ENCODE assay signal across 2 cellular contexts in genomic region chr17:8745586-8746500, GRCh38.
A peak's percentile ranks its signal among the peaks of the same experiment; 100 is the strongest.
TF ChIP-seq lines count a peak whose summit lies in the region.

No MANE protein-coding gene starts in this region.

TF ChIP-seq in IMR-90, 13 proteins besides CTCF, POLR2A, EP300 and RAD21:
- TF ChIP-seq CEBPB (IDR thresholded peaks at IDR 0.05; ENCODE audit: low read depth, low read length), result no peak
- TF ChIP-seq SMC3 (IDR thresholded peaks at IDR 0.05; ENCODE audit: low read depth, low read length), result peak; percentile 69
- TF ChIP-seq RFX5 (IDR thresholded peaks at IDR 0.05; ENCODE audit: low read depth, low read length), result no peak
- TF ChIP-seq MAFK (IDR thresholded peaks at IDR 0.05; ENCODE audit: low read depth, low read length), result no peak
- no peak for TF ChIP-seq FOS (IDR thresholded peaks at IDR 0.05; ENCODE audit: low read depth, low read length)
- TF ChIP-seq MXI1 (IDR thresholded peaks at IDR 0.05; ENCODE audit: borderline replicate concordance, low read depth, low read length), result no peak
- TF ChIP-seq NFE2L2 (IDR thresholded peaks at IDR 0.05; ENCODE audit: low read depth, low read length), result no peak
- TF ChIP-seq CHD1 (IDR thresholded peaks at IDR 0.05; ENCODE audit: low read depth, low read length), result no peak
- TF ChIP-seq MAZ (IDR thresholded peaks at IDR 0.05; ENCODE audit: borderline replicate concordance, low read depth, low read length), result peak; percentile 42; the same call in 1 of the 2 replicates
- TF ChIP-seq ELK1 (IDR thresholded peaks at IDR 0.05; ENCODE audit: borderline replicate concordance, low read depth, low read length), result no peak
- no peak for TF ChIP-seq RCOR1 (IDR thresholded peaks at IDR 0.05; ENCODE audit: insufficient replicate concordance, low read length)
- TF ChIP-seq BHLHE40 (IDR thresholded peaks at IDR 0.05; ENCODE audit: low read depth, low read length), result no peak
- no peak for TF ChIP-seq USF2 (IDR thresholded peaks at IDR 0.05; ENCODE audit: low read depth, low read length)

TF ChIP-seq in K562, 482 proteins besides CTCF, POLR2A, EP300 and RAD21:
- TF ChIP-seq MAZ (CRISPR knock-in tag; conservative IDR thresholded peaks at IDR 0.05 in 1 of 2, IDR thresholded peaks at IDR 0.05 in 1 of 2) (peak; percentile 55 to 74; a peak in 3 of 4 replicates), CREB3 (tag; conservative IDR thresholded peaks at IDR 0.05; ENCODE audit: low read depth) (no peak), NRF1 (conservative IDR thresholded peaks at IDR 0.05 in 1 of 2, IDR thresholded peaks at IDR 0.05 in 1 of 2) (peak; percentile 31 to 51; a peak in 3 of 4 replicates), ADNP (tag; IDR thresholded peaks at IDR 0.05) (0 out of 2 replicates have a peak, but pooled peaks have one; percentile 4), E2F6 (IDR thresholded peaks at IDR 0.05; ENCODE audit: borderline replicate concordance in 1 of 2, extremely low read depth in 1 of 2, insufficient read depth in 1 of 2, insufficient read length in 1 of 2, low read depth in 1 of 2, low read length in 1 of 2, poor library complexity in 1 of 2, severe bottlenecking in 1 of 2) (peak in 1 of 2 experiments; percentile 34), MTA3 (IDR thresholded peaks at IDR 0.05; ENCODE audit: borderline replicate concordance) (0 out of 2 replicates have a peak, but pooled peaks have one; percentile 19), ZNF121 (CRISPR knock-in tag; conservative IDR thresholded peaks at IDR 0.05) (no peak), RCOR1 (IDR thresholded peaks at IDR 0.05; ENCODE audit: borderline replicate concordance in 1 of 2, low read depth in 2 of 2, low read length in 2 of 2) (0 out of 4 replicates have a peak, but pooled peaks of 1 of the 2 experiments have one; percentile 5), CXXC5 (CRISPR knock-in tag; IDR thresholded peaks at IDR 0.05) (0 out of 2 replicates have a peak, but pooled peaks have one; percentile 39), OTX1 (CRISPR knock-in tag; IDR thresholded peaks at IDR 0.05) (no peak), CTCFL (IDR thresholded peaks at IDR 0.05; ENCODE audit: borderline replicate concordance, insufficient read depth, low read depth, low read length, poor library complexity, severe bottlenecking) (peak; percentile 18), HLTF (IDR thresholded peaks at IDR 0.05) (no peak), DEAF1 (CRISPR knock-in tag; IDR thresholded peaks at IDR 0.05) (peak; percentile 57; the same call in 1 of the 2 replicates), HDAC1 (IDR thresholded peaks at IDR 0.05) (peak in 1 of 2 experiments; percentile 31; a peak in 1 of 4 replicates), EGR1 (conservative IDR thresholded peaks at IDR 0.05) (peak; percentile 82), ZNF77 (CRISPR knock-in tag; IDR thresholded peaks at IDR 0.05) (no peak), VEZF1 (CRISPR knock-in tag; IDR thresholded peaks at IDR 0.05) (peak; percentile 62), SMC3 (conservative IDR thresholded peaks at IDR 0.05; ENCODE audit: insufficient read depth, low read depth, low read length) (peak; percentile 55; the same call in 1 of the 2 replicates), TBP (optimal IDR thresholded peaks at IDR 0.05; ENCODE audit: low read depth, low read length) (peak; percentile 54), PHF8 (IDR thresholded peaks at IDR 0.05; ENCODE audit: borderline replicate concordance, low read length) (peak; percentile 22; the same call in 1 of the 2 replicates), STAG1 (CRISPR knock-in tag; IDR thresholded peaks at IDR 0.05; ENCODE audit: borderline replicate concordance) (peak; percentile 73; the same call in 1 of the 2 replicates), ZBTB7A (IDR thresholded peaks at IDR 0.05; ENCODE audit: borderline replicate concordance, control insufficient read depth, low read depth, low read length) (peak; percentile 98)
